ENCODE assay signal across 8 cellular contexts in genomic region chr6:132218063-132218696, GRCh38.
A peak's percentile ranks its signal among the peaks of the same experiment; 100 is the strongest.
DNase-seq lines count a peak whose midpoint lies in the region; ATAC-seq, FAIRE-seq and TF ChIP-seq lines count a peak whose summit lies in the region.

No MANE protein-coding gene starts in this region.

- TF ChIP-seq CTCF in activated CD8-positive, alpha-beta T cell treated with anti-CD3 and anti-CD28 coated beads for 36 hours (IDR thresholded peaks at IDR 0.05) = peak; percentile 44

- no peak for DNase-seq in activated CD8-positive, alpha-beta T cell treated with anti-CD3 and anti-CD28 coated beads for 36 hours
- DNase-seq in activated CD8-positive, alpha-beta T cell treated with anti-CD3 and anti-CD28 coated beads, Interleukin-2, amount 10 ng/mL, durations not matched to agents 7 days and 5 days = no peak
- DNase-seq in RCC 7860 (ENCODE audit: low spot score) (peak; percentile 23), fibroblast of peridontal ligament (ENCODE audit: extremely low read depth) (peak; percentile 71), superior temporal gyrus (ENCODE audit: extremely low spot score) (peak; percentile 41), islet precursor cell (no peak)

- no peaks in the 10 kb centered on the region for H3K9me3 Mint-ChIP-seq in activated CD8-positive, alpha-beta T cell treated with anti-CD3 and anti-CD28 coated beads for 36 hours
- no peaks in the 10 kb centered on the region for H3K9me3 Mint-ChIP-seq in activated CD8-positive, alpha-beta T cell treated with anti-CD3 and anti-CD28 coated beads, Interleukin-2, amount 10 ng/mL, durations not matched to agents 7 days and 5 days (ENCODE audit: insufficient read depth)

- peak; percentile 76 for FAIRE-seq in RCC 7860 (lab: Jason Lieb, UNC)

- intact Hi-C loops in activated CD8-positive, alpha-beta T cell treated with anti-CD3 and anti-CD28 coated beads for 36 hours (cut with micrococcal nuclease) = loop anchor here (2.0 kb wide), 1 partner anchor 303 kb away; no protein-coding TSS in a partner anchor

- no peak for ATAC-seq in activated CD8-positive, alpha-beta T cell treated with anti-CD3 and anti-CD28 coated beads for 36 hours
- no peak for ATAC-seq in activated CD8-positive, alpha-beta T cell treated with anti-CD3 and anti-CD28 coated beads, Interleukin-2, amount 10 ng/mL, durations not matched to agents 7 days and 5 days
- ATAC-seq in GM18858 (IDR thresholded peaks at IDR 0.05; ENCODE audit: unreplicated experiment) (no peak), GM21360 (IDR thresholded peaks at IDR 0.05; ENCODE audit: unreplicated experiment) (no peak)

- CTCF ChIA-PET in activated CD8-positive, alpha-beta T cell treated with anti-CD3 and anti-CD28 coated beads for 36 hours (lab: Charles Lee) = interaction anchor here (0.7 to 2.3 kb wide), 9 partner anchors 9 to 303 kb away, joined by 3 to 12 read pairs (median 3); no protein-coding TSS in a partner anchor
- CTCF ChIA-PET in activated CD8-positive, alpha-beta T cell treated with anti-CD3 and anti-CD28 coated beads, Interleukin-2, amount 10 ng/mL, durations not matched to agents 7 days and 5 days (lab: Charles Lee) = interaction anchor here (0.6 to 3.8 kb wide), 4 partner anchors 35 to 302 kb away, joined by 3 to 24 read pairs (median 6); no protein-coding TSS in a partner anchor

- H3K36me3 Mint-ChIP-seq in activated CD8-positive, alpha-beta T cell treated with anti-CD3 and anti-CD28 coated beads for 36 hours (ENCODE audit: low read depth) = no peaks in the 10 kb centered on the region
- H3K36me3 Mint-ChIP-seq in activated CD8-positive, alpha-beta T cell treated with anti-CD3 and anti-CD28 coated beads, Interleukin-2, amount 10 ng/mL, durations not matched to agents 7 days and 5 days (ENCODE audit: low read depth) = no peaks in the 10 kb centered on the region

- H3K4me1 Mint-ChIP-seq in activated CD8-positive, alpha-beta T cell treated with anti-CD3 and anti-CD28 coated beads for 36 hours (ENCODE audit: low read depth) = no peaks in the 10 kb centered on the region
- H3K4me1 Mint-ChIP-seq in activated CD8-positive, alpha-beta T cell treated with anti-CD3 and anti-CD28 coated beads, Interleukin-2, amount 10 ng/mL, durations not matched to agents 7 days and 5 days (ENCODE audit: low read depth) = no peaks in the 10 kb centered on the region

- H3K4me3 Mint-ChIP-seq in activated CD8-positive, alpha-beta T cell treated with anti-CD3 and anti-CD28 coated beads for 36 hours = no peak overlapping the region
- H3K4me3 Mint-ChIP-seq in activated CD8-positive, alpha-beta T cell treated with anti-CD3 and anti-CD28 coated beads, Interleukin-2, amount 10 ng/mL, durations not matched to agents 7 days and 5 days = no peak overlapping the region

- POLR2A ChIA-PET in activated CD8-positive, alpha-beta T cell treated with anti-CD3 and anti-CD28 coated beads for 36 hours (lab: Charles Lee) = no interaction called here
- POLR2A ChIA-PET in activated CD8-positive, alpha-beta T cell treated with anti-CD3 and anti-CD28 coated beads, Interleukin-2, amount 10 ng/mL, durations not matched to agents 7 days and 5 days (lab: Charles Lee) = no interaction called here

- H3K27ac Mint-ChIP-seq in activated CD8-positive, alpha-beta T cell treated with anti-CD3 and anti-CD28 coated beads for 36 hours = no peak overlapping the region
- H3K27ac Mint-ChIP-seq in activated CD8-positive, alpha-beta T cell treated with anti-CD3 and anti-CD28 coated beads, Interleukin-2, amount 10 ng/mL, durations not matched to agents 7 days and 5 days = no peak overlapping the region

- H3K27me3 Mint-ChIP-seq in activated CD8-positive, alpha-beta T cell treated with anti-CD3 and anti-CD28 coated beads for 36 hours = peaks cover 3% of the 10 kb centered on the region
- no peaks in the 10 kb centered on the region for H3K27me3 Mint-ChIP-seq in activated CD8-positive, alpha-beta T cell treated with anti-CD3 and anti-CD28 coated beads, Interleukin-2, amount 10 ng/mL, durations not matched to agents 7 days and 5 days (ENCODE audit: low read depth)

Comparison
In these comparisons a context has a peak if more than half of its experiments do, and no peak if none do; other contexts are left out.
1. DNase-seq: peak in RCC 7860 (single experiment), fibroblast of peridontal ligament (single experiment) and superior temporal gyrus (single experiment); none in activated CD8-positive, alpha-beta T cell treated with anti-CD3 and anti-CD28 coated beads for 36 hours (single experiment), activated CD8-positive, alpha-beta T cell treated with anti-CD3 and anti-CD28 coated beads, Interleukin-2, amount 10 ng/mL, durations not matched to agents 7 days and 5 days (single experiment) and islet precursor cell (single experiment).